In genomic region chr21:36141513-36141925, GRCh38 we compare ENCODE assay signal across 8 cellular contexts. TPM values are rescaled to one million over a fixed set of nuclear protein-coding genes. Genes with fewer than 3 reads are reported as not detected.
DNase-seq lines count a peak whose midpoint lies in the region; ATAC-seq lines count a peak whose summit lies in the region.

No MANE protein-coding gene starts in this region.

- intact Hi-C loops in CD4-positive, alpha-beta memory T cell (cut with micrococcal nuclease): loop anchor here (1.0 to 10.0 kb wide), 6 partner anchors 15 to 863 kb away; partner anchors contain the start of genes CHAF1B, DOP1B and RIPPLY3

- peak; percentile 87 to 96 (median 89) for DNase-seq in CD4-positive, alpha-beta memory T cell
- DNase-seq in HuH-7 (ENCODE audit: low spot score) (peak; percentile 54), NOMO-1 (lab: John Stamatoyannopoulos, UW; ENCODE audit: unreplicated experiment in 2 of 2) (peak; percentile 44 to 87), mesenchymal stem cell (peak; percentile 83)
- peak; percentile 65 to 90 for DNase-seq in activated CD8-positive, alpha-beta memory T cell treated with anti-CD3 and anti-CD28 coated beads for 1 hour (ENCODE audit: extremely low read depth in 1 of 2, low read depth in 1 of 2)
- DNase-seq in effector CD8-positive, alpha-beta T cell (lab: John Stamatoyannopoulos, UW): peak; percentile 80
- peak; percentile 67 to 71 for DNase-seq in stimulated activated CD8-positive, alpha-beta memory T cell treated with anti-CD3 and anti-CD28 coated beads, Interleukin-4, amount 100 ng/mL, for 1 hour (ENCODE audit: low read depth in 2 of 2, low spot score in 1 of 2)

- H3K4me2 ChIP-seq in mesenchymal stem cell (ENCODE audit: low read length, poor library complexity, severe bottlenecking): peak overlapping the region; percentile 30

- H2AFZ ChIP-seq in mesenchymal stem cell (ENCODE audit: low read depth, low read length): no peak overlapping the region

- no peak overlapping the region for H3K18ac ChIP-seq in mesenchymal stem cell (ENCODE audit: low read depth in 1 of 2, low read length in 2 of 2)

- H3K9me3 Mint-ChIP-seq in CD4-positive, alpha-beta memory T cell: peaks cover 0 to 2% (median 0%) of the 10 kb centered on the region in 8 donors

- peak overlapping the region; percentile 69 to 95 (median 89) for H3K27ac Mint-ChIP-seq in CD4-positive, alpha-beta memory T cell

- H4K91ac ChIP-seq in mesenchymal stem cell (ENCODE audit: low read length): no peak overlapping the region

- no peak overlapping the region for H4K8ac ChIP-seq in mesenchymal stem cell (ENCODE audit: low read length)

- H3K36me3 Mint-ChIP-seq in CD4-positive, alpha-beta memory T cell: peaks cover 5 to 14% of the 10 kb centered on the region in 2 donors

- H2BK12ac ChIP-seq in mesenchymal stem cell (ENCODE audit: low read length in 2 of 2): no peak overlapping the region

- H2BK15ac ChIP-seq in mesenchymal stem cell (ENCODE audit: low read depth, poor library complexity, severe bottlenecking): no peak overlapping the region

- H3K23ac ChIP-seq in mesenchymal stem cell (ENCODE audit: low read length in 2 of 2): no peak overlapping the region

- WGBS in mesenchymal stem cell: 18% methylated on average over 6 of the region's 6 CpGs

- no peaks in the 10 kb centered on the region for H3K9me3 ChIP-seq in CD4-positive, alpha-beta memory T cell (ENCODE audit: control insufficient read depth in 1 of 2, low read length in 2 of 2)
- no peaks in the 10 kb centered on the region for H3K9me3 ChIP-seq in mesenchymal stem cell (ENCODE audit: control insufficient read depth, low read length)

- CTCF ChIA-PET in CD4-positive, alpha-beta memory T cell (lab: Charles Lee; ENCODE audit: partially characterized antibody): interaction anchor here (0.6 to 9.8 kb wide), 22 partner anchors 9 to 1111 kb away, joined by 3 to 133 read pairs (median 4); no protein-coding TSS in a partner anchor

- peaks cover 25 to 50% (median 29%) of the 10 kb centered on the region in 4 donors for H3K4me1 Mint-ChIP-seq in CD4-positive, alpha-beta memory T cell

- POLR2A ChIA-PET in CD4-positive, alpha-beta memory T cell (lab: Charles Lee; ENCODE audit: partially characterized antibody): interaction anchor here (0.7 to 1.9 kb wide), 4 partner anchors 12 to 178 kb away, joined by 3 to 7 read pairs (median 4); partner anchors contain the start of gene MORC3

- no peaks in the 10 kb centered on the region for H3K27me3 ChIP-seq in CD4-positive, alpha-beta memory T cell (ENCODE audit: insufficient read depth, low read length)
- H3K27me3 ChIP-seq in mesenchymal stem cell (ENCODE audit: control insufficient read depth in 1 of 2, insufficient read depth in 1 of 2, low read length in 2 of 2): no peaks in the 10 kb centered on the region

- no peak overlapping the region for H3K14ac ChIP-seq in mesenchymal stem cell (ENCODE audit: low read length in 2 of 2)

- H3K4me3 ChIP-seq in CD4-positive, alpha-beta memory T cell (ENCODE audit: low read length in 2 of 2): no peak overlapping the region
- no peak overlapping the region for H3K4me3 ChIP-seq in mesenchymal stem cell (ENCODE audit: insufficient read depth in 1 of 2, low read depth in 1 of 2, low read length in 2 of 2)

- no peak overlapping the region for H2BK120ac ChIP-seq in mesenchymal stem cell (ENCODE audit: low read depth, low read length)

- peak; percentile 79 for ATAC-seq in GM21360 (IDR thresholded peaks at IDR 0.05; ENCODE audit: unreplicated experiment)

- no peak overlapping the region for H3K9ac ChIP-seq in mesenchymal stem cell (ENCODE audit: low read length)

- H3K27ac ChIP-seq in CD4-positive, alpha-beta memory T cell (ENCODE audit: low read depth, low read length): peak overlapping the region; percentile 54
- no peak overlapping the region for H3K27ac ChIP-seq in mesenchymal stem cell (ENCODE audit: low read length, poor library complexity, severe bottlenecking)

- peaks cover 8% of the 10 kb centered on the region for H3K79me1 ChIP-seq in mesenchymal stem cell (replicated peaks; ENCODE audit: low read length, poor library complexity, severe bottlenecking)

- H3K36me3 ChIP-seq in CD4-positive, alpha-beta memory T cell (ENCODE audit: insufficient read depth, low read length): no peaks in the 10 kb centered on the region
- H3K36me3 ChIP-seq in mesenchymal stem cell (ENCODE audit: control insufficient read depth in 1 of 2, insufficient read depth in 2 of 2, low read depth in 1 of 2, low read length in 2 of 2): peaks cover 0 to 61% of the 10 kb centered on the region in 2 experiments

- H3K27me3 Mint-ChIP-seq in CD4-positive, alpha-beta memory T cell: no peaks in the 10 kb centered on the region

- H3K4me3 Mint-ChIP-seq in CD4-positive, alpha-beta memory T cell: peak overlapping the region in 5 of 8 donors; percentile 7 to 53 (median 12)

- peaks cover 40% of the 10 kb centered on the region for H3K4me1 ChIP-seq in CD4-positive, alpha-beta memory T cell (ENCODE audit: insufficient read depth, low read length)
- peaks cover 3% of the 10 kb centered on the region for H3K4me1 ChIP-seq in mesenchymal stem cell (ENCODE audit: control insufficient read depth, insufficient read depth, low read depth, low read length)

- H2BK5ac ChIP-seq in mesenchymal stem cell (ENCODE audit: low read depth, low read length, poor library complexity, severe bottlenecking): no peak overlapping the region

- no peak overlapping the region for H3K4ac ChIP-seq in mesenchymal stem cell (ENCODE audit: low read depth in 1 of 2, low read length in 2 of 2)

- no peak overlapping the region for H2AK5ac ChIP-seq in mesenchymal stem cell (ENCODE audit: low read length, severe bottlenecking)

RNA-seq across cellular contexts. Expression of gene CBR3, which starts 6.6 kb away (rescaled TPM):
- total RNA-seq in CD4-positive, alpha-beta memory T cell: 1 to 10 TPM; 9.2 to 9.3 TPM
- 10 to 100 TPM; 15.6 to 24.9 TPM for polyA plus RNA-seq in CD4-positive, alpha-beta memory T cell
- polyA plus RNA-seq in mesenchymal stem cell (2013, experiment 1 of 2): 4.1 TPM
- polyA plus RNA-seq in mesenchymal stem cell (2013, experiment 2 of 2): 4.1 TPM

RNA-seq across cellular contexts. Expression of gene DOP1B, which starts 15.1 kb away (rescaled TPM):
- 10 to 100 TPM; 24.0 to 27.3 TPM for total RNA-seq in CD4-positive, alpha-beta memory T cell
- 10 to 100 TPM in 1 of 2 donors, 1 to 10 TPM in 1; 3.2 to 13.7 TPM for polyA plus RNA-seq in CD4-positive, alpha-beta memory T cell
- polyA plus RNA-seq in mesenchymal stem cell (2013, experiment 1 of 2): 1.8 TPM
- 1.8 TPM for polyA plus RNA-seq in mesenchymal stem cell (2013, experiment 2 of 2)
